ENCODE assay signal across 9 cellular contexts in the genomic region with DNA sequence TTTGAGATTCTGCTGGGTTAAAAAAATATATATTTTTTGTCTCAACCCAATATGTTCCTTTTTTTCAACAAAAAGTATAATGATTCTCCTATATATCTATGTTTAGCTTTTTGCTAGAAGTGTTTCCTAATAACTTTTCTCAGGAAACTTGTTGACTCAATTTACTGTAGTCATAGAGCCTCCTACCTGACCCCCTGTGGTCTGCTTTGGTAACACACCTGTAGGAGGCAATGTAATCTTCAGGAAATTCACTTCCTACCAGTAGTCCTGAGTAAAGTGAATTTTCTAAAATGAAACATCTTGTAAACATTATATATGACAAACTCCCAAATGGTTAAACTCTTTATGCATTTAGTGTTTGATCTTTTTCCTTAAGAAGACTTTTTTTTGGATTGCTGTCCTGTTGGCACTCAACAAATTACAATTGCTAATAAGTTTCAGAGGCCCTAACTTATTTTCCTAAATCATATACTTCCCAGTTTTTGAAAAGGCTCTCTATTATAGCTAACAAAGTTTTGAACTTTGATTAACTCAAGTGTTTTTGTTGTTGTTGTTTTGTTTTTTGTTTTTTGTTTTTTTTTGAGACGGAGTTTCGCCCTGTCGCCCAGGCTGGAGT.
A peak's percentile ranks its signal among the peaks of the same experiment; 100 is the strongest.
DNase-seq lines count a peak whose midpoint lies in the region; ATAC-seq, FAIRE-seq and TF ChIP-seq lines count a peak whose summit lies in the region.
"Had no signal": no experiment of that assay in that cellular context is flagged by ENCODE, and none has a peak within 500 bp of the region (broad histone marks: within the 10 kb centered on the region; RNA-seq: fewer than 3 reads in every experiment).

No MANE protein-coding gene starts in this region.

- H3K4me3 ChIP-seq in pancreas, result no peak overlapping the region

- DNase-seq in NCI-H82 treated with DMSO at 0.1 percent for 48 hours (lab: John Stamatoyannopoulos, UW; ENCODE audit: unreplicated experiment) (peak; percentile 7), chondrocyte (ENCODE audit: low spot score) (no peak), pancreas (peak in 1 of 6 donors; percentile 26), NCI-H1436 treated with DMSO at 0.1 percent for 48 hours (lab: John Stamatoyannopoulos, UW) (no peak), DMS114 treated with DMSO at 0.1 percent for 48 hours (lab: John Stamatoyannopoulos, UW; ENCODE audit: unreplicated experiment) (no peak)
- no peak for DNase-seq in activated T-helper 1 cell treated with anti-CD3 and anti-CD28 coated beads, Interleukin-12 subunit alpha, Interleukin-12 subunit beta, Interleukin-2, Interleukin-4 antibody, amounts not matched to agents 30 ng/mL and 10 ng/mL and 1 ng/mL, durations not matched to agents 14 hours and 24 hours and 36 hours (ENCODE audit: low spot score)

- H3K27ac Mint-ChIP-seq in chondrocyte (ENCODE audit: unreplicated experiment), result no peak overlapping the region
- H3K27ac Mint-ChIP-seq in activated T-helper 1 cell treated with anti-CD3 and anti-CD28 coated beads, Interleukin-12 subunit alpha, Interleukin-12 subunit beta, Interleukin-2, Interleukin-4 antibody, amounts not matched to agents 30 ng/mL and 10 ng/mL and 1 ng/mL, durations not matched to agents 14 hours and 24 hours and 36 hours, result no peak overlapping the region
- H3K27ac Mint-ChIP-seq: brain had no signal

- FAIRE-seq in A204.1 (lab: Jason Lieb, UNC) (peak; percentile 44), pancreas (lab: Jason Lieb, UNC) (no peak)

- no peaks in the 10 kb centered on the region for H3K36me3 ChIP-seq in pancreas

- no peaks in the 10 kb centered on the region for H3K36me3 Mint-ChIP-seq in chondrocyte (ENCODE audit: low read depth)
- H3K36me3 Mint-ChIP-seq in activated T-helper 1 cell treated with anti-CD3 and anti-CD28 coated beads, Interleukin-12 subunit alpha, Interleukin-12 subunit beta, Interleukin-2, Interleukin-4 antibody, amounts not matched to agents 30 ng/mL and 10 ng/mL and 1 ng/mL, durations not matched to agents 14 hours and 24 hours and 36 hours (ENCODE audit: low read depth), result peaks cover 2% of the 10 kb centered on the region
- H3K36me3 Mint-ChIP-seq: brain had no signal

- no peaks in the 10 kb centered on the region for H3K4me1 ChIP-seq in pancreas

- H3K9me3 ChIP-seq in pancreas, result no peaks in the 10 kb centered on the region

- H3K4me1 Mint-ChIP-seq in chondrocyte (ENCODE audit: low read depth), result peaks cover 43% of the 10 kb centered on the region
- no peaks in the 10 kb centered on the region for H3K4me1 Mint-ChIP-seq in activated T-helper 1 cell treated with anti-CD3 and anti-CD28 coated beads, Interleukin-12 subunit alpha, Interleukin-12 subunit beta, Interleukin-2, Interleukin-4 antibody, amounts not matched to agents 30 ng/mL and 10 ng/mL and 1 ng/mL, durations not matched to agents 14 hours and 24 hours and 36 hours (ENCODE audit: low read depth)

- H3K27ac ChIP-seq in pancreas, result no peak overlapping the region

- no peaks in the 10 kb centered on the region for H3K27me3 Mint-ChIP-seq in chondrocyte (ENCODE audit: low read depth)
- no peaks in the 10 kb centered on the region for H3K27me3 Mint-ChIP-seq in activated T-helper 1 cell treated with anti-CD3 and anti-CD28 coated beads, Interleukin-12 subunit alpha, Interleukin-12 subunit beta, Interleukin-2, Interleukin-4 antibody, amounts not matched to agents 30 ng/mL and 10 ng/mL and 1 ng/mL, durations not matched to agents 14 hours and 24 hours and 36 hours (ENCODE audit: insufficient read depth)
- H3K27me3 Mint-ChIP-seq: brain had no signal

- intact Hi-C loops in pancreas (cut with DNase I), result no loop called here
- intact Hi-C loops in activated T-helper 1 cell treated with anti-CD3 and anti-CD28 coated beads, Interleukin-12 subunit alpha, Interleukin-12 subunit beta, Interleukin-2, Interleukin-4 antibody, amounts not matched to agents 30 ng/mL and 10 ng/mL and 1 ng/mL, durations not matched to agents 14 hours and 24 hours and 36 hours (cut with micrococcal nuclease), result loop anchor here (1.0 to 5.0 kb wide), 2 partner anchors 113 to 137 kb away; no protein-coding TSS in a partner anchor

- WGBS in pancreas, 2 donors, result 97% methylated on average over 3 of the region's 3 CpGs

- H3K27me3 ChIP-seq in pancreas, result no peaks in the 10 kb centered on the region

- H3K9me3 Mint-ChIP-seq in chondrocyte (ENCODE audit: low read depth), result no peaks in the 10 kb centered on the region
- no peaks in the 10 kb centered on the region for H3K9me3 Mint-ChIP-seq in activated T-helper 1 cell treated with anti-CD3 and anti-CD28 coated beads, Interleukin-12 subunit alpha, Interleukin-12 subunit beta, Interleukin-2, Interleukin-4 antibody, amounts not matched to agents 30 ng/mL and 10 ng/mL and 1 ng/mL, durations not matched to agents 14 hours and 24 hours and 36 hours
- H3K9me3 Mint-ChIP-seq: brain had no signal

- no peak overlapping the region for H3K4me3 Mint-ChIP-seq in chondrocyte (ENCODE audit: unreplicated experiment)
- no peak overlapping the region for H3K4me3 Mint-ChIP-seq in activated T-helper 1 cell treated with anti-CD3 and anti-CD28 coated beads, Interleukin-12 subunit alpha, Interleukin-12 subunit beta, Interleukin-2, Interleukin-4 antibody, amounts not matched to agents 30 ng/mL and 10 ng/mL and 1 ng/mL, durations not matched to agents 14 hours and 24 hours and 36 hours
- H3K4me3 Mint-ChIP-seq: brain had no signal

- peak; percentile 79 to 94 (median 84) for ATAC-seq in pancreas

- peak; percentile 60 for TF ChIP-seq CTCF in GM12873 (IDR thresholded peaks at IDR 0.05; ENCODE audit: insufficient read depth, low read depth, low read length, missing control alignments)
- TF ChIP-seq CTCF in chondrocyte (IDR thresholded peaks at IDR 0.05), result peak; percentile 70
- peak; percentile 15 to 56 (median 38) for TF ChIP-seq CTCF in pancreas (IDR thresholded peaks at IDR 0.05)
